Comparison of ENCODE assay signal across 13 cellular contexts in the genomic region with DNA sequence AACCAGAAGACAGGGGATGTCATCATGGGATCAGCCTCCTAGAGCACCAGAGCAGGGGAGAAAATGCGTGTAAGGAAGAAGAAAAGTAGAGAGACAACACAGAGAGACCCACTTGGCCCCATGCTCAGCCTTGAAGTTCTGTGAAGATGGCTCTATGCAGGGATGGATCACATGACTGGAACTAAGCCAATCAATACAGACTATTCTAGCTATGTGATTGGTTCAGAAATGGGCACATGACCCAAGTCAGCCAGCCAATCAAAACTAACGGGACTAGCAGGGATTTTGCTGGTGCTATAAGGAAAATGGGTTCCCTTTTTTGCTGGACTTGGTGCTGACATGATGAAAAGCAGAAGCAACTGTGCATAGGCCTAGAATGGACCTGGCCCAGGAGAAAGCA.
DNase-seq lines count a peak whose midpoint lies in the region; ATAC-seq and TF ChIP-seq lines count a peak whose summit lies in the region.
"Had no signal": no experiment of that assay in that cellular context is flagged by ENCODE, and none has a peak within 500 bp of the region (broad histone marks: within the 10 kb centered on the region; RNA-seq: fewer than 3 reads in every experiment).

No MANE protein-coding gene starts in this region.

- ATAC-seq in WTC11 (no peak), GM18505 (IDR thresholded peaks at IDR 0.05; ENCODE audit: unreplicated experiment) (no peak)

- H3K27ac Mint-ChIP-seq in WTC11: no peak overlapping the region
- H3K27ac Mint-ChIP-seq: CD4-positive, CD25-positive, alpha-beta regulatory T cell had no signal

- peaks cover 4% of the 10 kb centered on the region for H3K27me3 Mint-ChIP-seq in WTC11 (ENCODE audit: low read depth)

- peaks cover 12% of the 10 kb centered on the region for H3K9me3 Mint-ChIP-seq in WTC11
- H3K9me3 Mint-ChIP-seq: CD4-positive, CD25-positive, alpha-beta regulatory T cell; HFFc6 had no signal

- TF ChIP-seq CTCF in WTC11 (IDR thresholded peaks at IDR 0.05): no peak

- CTCF ChIA-PET in WTC11 (lab: Charles Lee): interaction anchor here (0.7 kb wide), 1 partner anchor 12 kb away, joined by 3 read pairs; no protein-coding TSS in a partner anchor

- H3K4me3 Mint-ChIP-seq in WTC11: no peak overlapping the region
- H3K4me3 Mint-ChIP-seq: HFFc6 had no signal

- H3K36me3 Mint-ChIP-seq in WTC11: no peaks in the 10 kb centered on the region
- H3K36me3 Mint-ChIP-seq: CD4-positive, CD25-positive, alpha-beta regulatory T cell had no signal

- no peak for TF ChIP-seq POLR2A in GM18505 (IDR thresholded peaks at IDR 0.05; ENCODE audit: borderline replicate concordance, extremely low read depth, insufficient read depth, insufficient read length)

- H3K4me1 Mint-ChIP-seq in WTC11: no peaks in the 10 kb centered on the region
- H3K4me1 Mint-ChIP-seq: CD4-positive, CD25-positive, alpha-beta regulatory T cell had no signal

- DNase-seq in DMS 273 (lab: John Stamatoyannopoulos, UW; ENCODE audit: unreplicated experiment) (peak; percentile 6), DMS 273 treated with DMSO at 0.1 percent for 48 hours (lab: John Stamatoyannopoulos, UW) (no peak), MV-4-11 (lab: John Stamatoyannopoulos, UW) (peak; percentile 29), WTC11 (ENCODE audit: low spot score) (no peak), cerebellar nuclear complex (lab: John Stamatoyannopoulos, UW) (no peak)
- DNase-seq in activated naive CD4-positive, alpha-beta T cell treated with Interleukin-2 at 50 U/mL for 16 hours: no peak
- DNase-seq: CD4-positive, CD25-positive, alpha-beta regulatory T cell; DMS153; DMS79 treated with DMSO at 0.1 percent for 48 hours; EL; GOT3; HFFc6 had no signal

- POLR2A ChIA-PET in WTC11 (lab: Charles Lee): no interaction called here

TF ChIP-seq in WTC11, 78 proteins besides CTCF, POLR2A, EP300 and RAD21:
- no peak for TF ChIP-seq RORB (CRISPR knock-in tag; IDR thresholded peaks at IDR 0.05)
- TF ChIP-seq, protein P1, sequence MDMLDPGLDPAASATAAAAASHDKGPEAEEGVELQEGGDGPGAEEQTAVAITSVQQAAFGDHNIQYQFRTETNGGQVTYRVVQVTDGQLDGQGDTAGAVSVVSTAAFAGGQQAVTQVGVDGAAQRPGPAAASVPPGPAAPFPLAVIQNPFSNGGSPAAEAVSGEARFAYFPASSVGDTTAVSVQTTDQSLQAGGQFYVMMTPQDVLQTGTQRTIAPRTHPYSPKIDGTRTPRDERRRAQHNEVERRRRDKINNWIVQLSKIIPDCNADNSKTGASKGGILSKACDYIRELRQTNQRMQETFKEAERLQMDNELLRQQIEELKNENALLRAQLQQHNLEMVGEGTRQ (CRISPR knock-in tag; IDR thresholded peaks at IDR 0.05): peak; percentile 66
- TF ChIP-seq NFATC4 (CRISPR knock-in tag; IDR thresholded peaks at IDR 0.05): no peak
- TF ChIP-seq RELA (CRISPR knock-in tag; IDR thresholded peaks at IDR 0.05; ENCODE audit: borderline replicate concordance): no peak
- TF ChIP-seq, protein P2, sequence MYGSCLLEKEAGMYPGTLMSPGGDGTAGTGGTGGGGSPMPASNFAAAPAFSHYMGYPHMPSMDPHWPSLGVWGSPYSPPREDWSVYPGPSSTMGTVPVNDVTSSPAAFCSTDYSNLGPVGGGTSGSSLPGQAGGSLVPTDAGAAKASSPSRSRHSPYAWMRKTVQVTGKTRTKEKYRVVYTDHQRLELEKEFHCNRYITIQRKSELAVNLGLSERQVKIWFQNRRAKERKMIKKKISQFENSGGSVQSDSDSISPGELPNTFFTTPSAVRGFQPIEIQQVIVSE (CRISPR knock-in tag; IDR thresholded peaks at IDR 0.05; ENCODE audit: borderline replicate concordance): no peak
- peak; percentile 21; the same call in 1 of the 2 replicates for TF ChIP-seq NFYB (CRISPR knock-in tag; conservative IDR thresholded peaks at IDR 0.05; ENCODE audit: low read depth)
- no peak for TF ChIP-seq SOX15 (CRISPR knock-in tag; IDR thresholded peaks at IDR 0.05)
- TF ChIP-seq, protein P3, sequence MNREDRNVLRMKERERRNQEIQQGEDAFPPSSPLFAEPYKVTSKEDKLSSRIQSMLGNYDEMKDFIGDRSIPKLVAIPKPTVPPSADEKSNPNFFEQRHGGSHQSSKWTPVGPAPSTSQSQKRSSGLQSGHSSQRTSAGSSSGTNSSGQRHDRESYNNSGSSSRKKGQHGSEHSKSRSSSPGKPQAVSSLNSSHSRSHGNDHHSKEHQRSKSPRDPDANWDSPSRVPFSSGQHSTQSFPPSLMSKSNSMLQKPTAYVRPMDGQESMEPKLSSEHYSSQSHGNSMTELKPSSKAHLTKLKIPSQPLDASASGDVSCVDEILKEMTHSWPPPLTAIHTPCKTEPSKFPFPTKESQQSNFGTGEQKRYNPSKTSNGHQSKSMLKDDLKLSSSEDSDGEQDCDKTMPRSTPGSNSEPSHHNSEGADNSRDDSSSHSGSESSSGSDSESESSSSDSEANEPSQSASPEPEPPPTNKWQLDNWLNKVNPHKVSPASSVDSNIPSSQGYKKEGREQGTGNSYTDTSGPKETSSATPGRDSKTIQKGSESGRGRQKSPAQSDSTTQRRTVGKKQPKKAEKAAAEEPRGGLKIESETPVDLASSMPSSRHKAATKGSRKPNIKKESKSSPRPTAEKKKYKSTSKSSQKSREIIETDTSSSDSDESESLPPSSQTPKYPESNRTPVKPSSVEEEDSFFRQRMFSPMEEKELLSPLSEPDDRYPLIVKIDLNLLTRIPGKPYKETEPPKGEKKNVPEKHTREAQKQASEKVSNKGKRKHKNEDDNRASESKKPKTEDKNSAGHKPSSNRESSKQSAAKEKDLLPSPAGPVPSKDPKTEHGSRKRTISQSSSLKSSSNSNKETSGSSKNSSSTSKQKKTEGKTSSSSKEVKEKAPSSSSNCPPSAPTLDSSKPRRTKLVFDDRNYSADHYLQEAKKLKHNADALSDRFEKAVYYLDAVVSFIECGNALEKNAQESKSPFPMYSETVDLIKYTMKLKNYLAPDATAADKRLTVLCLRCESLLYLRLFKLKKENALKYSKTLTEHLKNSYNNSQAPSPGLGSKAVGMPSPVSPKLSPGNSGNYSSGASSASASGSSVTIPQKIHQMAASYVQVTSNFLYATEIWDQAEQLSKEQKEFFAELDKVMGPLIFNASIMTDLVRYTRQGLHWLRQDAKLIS (CRISPR knock-in tag; IDR thresholded peaks at IDR 0.05; ENCODE audit: borderline replicate concordance): no peak
- TF ChIP-seq, protein P4, sequence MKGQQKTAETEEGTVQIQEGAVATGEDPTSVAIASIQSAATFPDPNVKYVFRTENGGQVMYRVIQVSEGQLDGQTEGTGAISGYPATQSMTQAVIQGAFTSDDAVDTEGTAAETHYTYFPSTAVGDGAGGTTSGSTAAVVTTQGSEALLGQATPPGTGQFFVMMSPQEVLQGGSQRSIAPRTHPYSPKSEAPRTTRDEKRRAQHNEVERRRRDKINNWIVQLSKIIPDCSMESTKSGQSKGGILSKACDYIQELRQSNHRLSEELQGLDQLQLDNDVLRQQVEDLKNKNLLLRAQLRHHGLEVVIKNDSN (CRISPR knock-in tag; IDR thresholded peaks at IDR 0.05): peak; percentile 54; the same call in 1 of the 2 replicates
- TF ChIP-seq CREB1 (CRISPR knock-in tag; IDR thresholded peaks at IDR 0.05): no peak
- TF ChIP-seq TP53 (CRISPR knock-in tag; IDR thresholded peaks at IDR 0.05): no peak

Comparison
In these comparisons a context has a peak if more than half of its experiments do, and no peak if none do; other contexts are left out.
1. DNase-seq: peak in DMS 273 (single experiment) and MV-4-11 (single experiment); none in DMS 273 treated with DMSO at 0.1 percent for 48 hours (single experiment), WTC11 (single experiment), cerebellar nuclear complex (0 of 2) and activated naive CD4-positive, alpha-beta T cell treated with Interleukin-2 at 50 U/mL for 16 hours (single experiment).